Comparison of ENCODE assay signal across 9 cellular contexts in genomic region chr15:24848050-24848449, GRCh38.
DNase-seq lines count a peak whose midpoint lies in the region; ATAC-seq, FAIRE-seq and TF ChIP-seq lines count a peak whose summit lies in the region.
"Had no signal": no experiment of that assay in that cellular context is flagged by ENCODE, and none has a peak within 500 bp of the region (broad histone marks: within the 10 kb centered on the region; RNA-seq: fewer than 3 reads in every experiment).

No MANE protein-coding gene starts in this region.

- H3K27me3 ChIP-seq in WERI-Rb-1 (ENCODE audit: insufficient read depth, low read depth, severe bottlenecking) (peaks cover 33% of the 10 kb centered on the region), pancreas (no peaks in the 10 kb centered on the region)

- ATAC-seq in pancreas (peak; percentile 69 to 83 (median 76)), GM18858 (IDR thresholded peaks at IDR 0.05; ENCODE audit: unreplicated experiment) (no peak), GM19351 (IDR thresholded peaks at IDR 0.05; ENCODE audit: unreplicated experiment) (no peak), HG03439 (IDR thresholded peaks at IDR 0.05; ENCODE audit: unreplicated experiment) (no peak)

- no peaks in the 10 kb centered on the region for H3K4me1 ChIP-seq in pancreas

- no peak for TF ChIP-seq CTCF in WERI-Rb-1 (IDR thresholded peaks at IDR 0.05; ENCODE audit: low read depth, low read length)
- TF ChIP-seq CTCF in pancreas (IDR thresholded peaks at IDR 0.05), result no peak

- 29 to 33% methylated on average over 24 to 38 of the region's 39 CpGs for WGBS in pancreas, 2 donors

- FAIRE-seq in frontal cortex (lab: Jason Lieb, UNC), result no peak
- FAIRE-seq in pancreas (lab: Jason Lieb, UNC), result no peak

- H3K9me3 ChIP-seq in WERI-Rb-1 (ENCODE audit: severe bottlenecking) (peaks cover 3% of the 10 kb centered on the region), pancreas (no peaks in the 10 kb centered on the region)

- no peak overlapping the region for H3K27ac ChIP-seq in WERI-Rb-1
- no peak overlapping the region for H3K27ac ChIP-seq in pancreas

- DNase-seq in Daoy (ENCODE audit: low read depth), result peak; percentile 88
- peak; percentile 61 for DNase-seq in WERI-Rb-1
- peak; percentile 34 to 42 for DNase-seq in frontal cortex (ENCODE audit: low spot score in 2 of 2)
- peak; percentile 20 to 55 (median 36) for DNase-seq in pancreas
- DNase-seq in NCI-H748 (lab: John Stamatoyannopoulos, UW; ENCODE audit: unreplicated experiment), result no peak
- DNase-seq: NK-92 treated with Interleukin-12 subunit alpha and Interleukin-12 subunit beta, amount 100 ng/mL, for 24 hours had no signal

- H3K36me3 ChIP-seq in WERI-Rb-1, result no peaks in the 10 kb centered on the region
- no peaks in the 10 kb centered on the region for H3K36me3 ChIP-seq in pancreas

- H3K4me3 ChIP-seq in WERI-Rb-1 (ENCODE audit: low read depth, low read length), result peak overlapping the region; percentile 41
- peak overlapping the region in 3 of 4 donors; percentile 13 to 32 (median 16) for H3K4me3 ChIP-seq in pancreas

- intact Hi-C loops in pancreas (cut with DNase I), result loop anchor here in 1 of 3 donors (10.0 kb wide), 1 partner anchor 1203 kb away; the partner anchor contains the start of gene MAGEL2

Comparison
In these comparisons a context has a peak if more than half of its experiments do, and no peak if none do; other contexts are left out.
1. ATAC-seq: peak in pancreas (4 of 4); none in GM18858 (single experiment), GM19351 (single experiment) and HG03439 (single experiment).